ENCODE assay signal across 8 cellular contexts in the genomic region with DNA sequence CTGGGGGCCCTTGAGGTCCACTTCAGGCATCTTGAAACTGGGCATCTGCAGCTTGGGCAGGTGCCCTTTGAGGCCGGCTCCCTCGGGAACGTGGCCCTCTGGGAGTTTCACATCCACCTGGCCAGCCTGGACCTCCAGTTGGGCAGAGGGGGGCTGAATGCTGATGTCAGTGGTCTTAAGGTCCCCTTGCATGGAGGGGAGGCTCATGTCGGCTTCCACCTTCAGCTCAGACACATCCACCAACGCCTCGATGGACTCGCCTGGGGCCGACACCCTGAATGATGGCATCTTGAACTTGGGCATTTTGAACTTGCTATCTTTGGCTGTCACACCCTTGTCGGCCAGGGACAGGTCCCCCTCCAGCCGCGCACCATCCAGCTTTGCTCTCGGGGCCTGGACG. TPM values are rescaled to one million over a fixed set of nuclear protein-coding genes. Genes with fewer than 3 reads are reported as not detected.
"Had no signal": no experiment of that assay in that cellular context is flagged by ENCODE, and none has a peak within 500 bp of the region (broad histone marks: within the 10 kb centered on the region; RNA-seq: fewer than 3 reads in every experiment).

No MANE protein-coding gene starts in this region.

RNA-seq across cellular contexts. Expression of a gene that starts 22.5 kb away (rescaled TPM):
- total RNA-seq: activated CD4-positive, alpha-beta memory T cell treated with anti-CD3 and anti-CD28 coated beads, Interleukin-2, amount 10 ng/mL, durations not matched to agents 7 days and 5 days; activated CD4-positive, alpha-beta T cell treated with anti-CD3 and anti-CD28 coated beads for 36 hours; activated CD4-positive, alpha-beta T cell treated with anti-CD3 and anti-CD28 coated beads, Interleukin-2, amount 10 ng/mL, durations not matched to agents 7 days and 5 days; activated CD8-positive, alpha-beta memory T cell treated with anti-CD3 and anti-CD28 coated beads, Interleukin-2, amount 10 ng/mL, durations not matched to agents 7 days and 5 days; activated CD8-positive, alpha-beta T cell treated with anti-CD3 and anti-CD28 coated beads, Interleukin-2, amount 10 ng/mL, durations not matched to agents 7 days and 5 days; ascending aorta; bronchial epithelial cell had no signal

RNA-seq across cellular contexts. Expression of a gene that starts 31.0 kb away (rescaled TPM):
- total RNA-seq: activated CD4-positive, alpha-beta memory T cell treated with anti-CD3 and anti-CD28 coated beads, Interleukin-2, amount 10 ng/mL, durations not matched to agents 7 days and 5 days; activated CD4-positive, alpha-beta T cell treated with anti-CD3 and anti-CD28 coated beads, Interleukin-2, amount 10 ng/mL, durations not matched to agents 7 days and 5 days; activated CD8-positive, alpha-beta memory T cell treated with anti-CD3 and anti-CD28 coated beads, Interleukin-2, amount 10 ng/mL, durations not matched to agents 7 days and 5 days; activated CD8-positive, alpha-beta T cell treated with anti-CD3 and anti-CD28 coated beads, Interleukin-2, amount 10 ng/mL, durations not matched to agents 7 days and 5 days; T-helper 17 cell had no signal
